In genomic region chr3:12611117-12611516, GRCh38 we compare ENCODE assay signal across 1 cellular context.
TF ChIP-seq lines count a peak whose summit lies in the region.

No MANE protein-coding gene starts in this region.

TF ChIP-seq in WTC11, 78 proteins besides CTCF, POLR2A, EP300 and RAD21 (continued from another document):
- no peak for TF ChIP-seq PRDM15 (CRISPR knock-in tag; IDR thresholded peaks at IDR 0.05)
- TF ChIP-seq E2F1 (CRISPR knock-in tag; IDR thresholded peaks at IDR 0.05) = no peak
- TF ChIP-seq ZNF232 (CRISPR knock-in tag; IDR thresholded peaks at IDR 0.05) = no peak
- no peak for TF ChIP-seq HMGXB4 (CRISPR knock-in tag; IDR thresholded peaks at IDR 0.05)
- no peak for TF ChIP-seq ZSCAN18 (CRISPR knock-in tag; IDR thresholded peaks at IDR 0.05)
- no peak for TF ChIP-seq ZNF138 (CRISPR knock-in tag; conservative IDR thresholded peaks at IDR 0.05)
- no peak for TF ChIP-seq ZNF281 (CRISPR knock-in tag; IDR thresholded peaks at IDR 0.05)
- TF ChIP-seq E2F4 (CRISPR knock-in tag; IDR thresholded peaks at IDR 0.05; ENCODE audit: borderline replicate concordance, low read depth) = no peak
- TF ChIP-seq ATF1 (CRISPR knock-in tag; IDR thresholded peaks at IDR 0.05) = no peak
- no peak for TF ChIP-seq FOXJ3 (CRISPR knock-in tag; IDR thresholded peaks at IDR 0.05; ENCODE audit: borderline replicate concordance)
- no peak for TF ChIP-seq RELA (CRISPR knock-in tag; IDR thresholded peaks at IDR 0.05; ENCODE audit: borderline replicate concordance)
- TF ChIP-seq ATF2 (CRISPR knock-in tag; IDR thresholded peaks at IDR 0.05; ENCODE audit: borderline replicate concordance, low read depth) = no peak
- no peak for TF ChIP-seq SP1 (CRISPR knock-in tag; conservative IDR thresholded peaks at IDR 0.05)
